ENCODE assay signal across 8 cellular contexts in the genomic region with DNA sequence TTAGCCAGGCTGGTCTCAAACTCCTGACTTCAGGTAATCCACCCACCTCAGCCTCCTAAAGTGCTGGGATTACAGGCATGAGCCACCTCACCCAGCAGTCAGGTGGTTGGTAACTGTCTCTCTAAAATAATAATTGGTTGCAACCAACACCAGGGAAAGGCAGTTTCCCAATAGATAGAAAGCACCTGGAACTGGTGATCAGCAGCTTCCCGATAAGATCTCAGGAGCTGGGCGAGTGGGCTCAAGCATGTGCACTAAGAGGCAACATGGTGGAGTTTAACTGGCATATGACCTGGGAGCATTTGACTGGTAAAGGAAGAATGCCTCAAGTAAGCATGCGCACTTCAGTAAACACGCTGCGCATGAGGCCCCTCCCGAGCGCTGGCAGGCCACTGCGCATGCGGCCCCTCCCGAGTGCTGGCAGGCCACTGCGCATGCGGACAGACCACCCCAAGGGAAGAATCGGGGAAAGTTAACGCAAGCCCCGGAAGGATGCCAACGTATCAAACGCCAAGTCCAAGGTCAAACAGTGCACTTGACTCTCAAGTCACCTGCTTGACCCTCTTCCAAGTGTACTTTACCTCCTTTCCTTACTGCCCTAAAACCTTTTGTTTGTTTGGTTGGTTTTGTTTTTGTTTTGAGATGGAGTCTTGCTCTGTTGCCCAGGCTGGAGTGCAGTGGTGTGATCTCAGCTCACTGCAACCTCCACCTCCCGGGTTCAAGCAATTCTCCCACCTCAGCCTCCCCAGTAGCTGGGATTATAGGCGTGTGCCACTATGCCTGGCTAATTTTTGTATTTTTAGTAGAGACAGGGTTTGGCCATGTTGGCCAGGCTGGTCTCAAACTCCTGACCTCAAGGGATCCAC. TPM values are rescaled to one million over a fixed set of nuclear protein-coding genes. Genes with fewer than 3 reads are reported as not detected.
DNase-seq lines count a peak whose midpoint lies in the region; ATAC-seq and TF ChIP-seq lines count a peak whose summit lies in the region.
"Not testable (repeated sequence)": the region's sequence is repeated elsewhere in the genome, so short reads cannot be mapped to it uniquely, and the experiment has no call there.

No MANE protein-coding gene starts in this region.

- not testable (repeated sequence) for H3K4me1 ChIP-seq in adrenal gland (replicated peaks in 1 of 2); lung (ENCODE audit: control insufficient read depth in 2 of 2, insufficient read depth in 2 of 2, low read length in 2 of 2)

- not testable (repeated sequence) for H3K9me3 Mint-ChIP-seq in stimulated activated naive CD8-positive, alpha-beta T cell treated with anti-CD3 and anti-CD28 coated beads, Interleukin-15, amount 100 ng/mL, for 72 hours

- H3K4me3 ChIP-seq in adrenal gland (peak overlapping the region in 1 of 4 donors; percentile 29), fibroblast of mammary gland (ENCODE audit: control insufficient read depth, low read depth, low read length) (peak overlapping the region; percentile 32)
- not testable (repeated sequence) for H3K4me3 ChIP-seq in lung

- 21 to 56% (median 42%) methylated on average over 18 to 19 of the region's 19 CpGs for WGBS in adrenal gland, 4 donors
- 39 to 55% methylated on average over 19 of the region's 19 CpGs for WGBS in lung, 2 donors

- H3K4me1 Mint-ChIP-seq in stimulated activated naive CD8-positive, alpha-beta T cell treated with anti-CD3 and anti-CD28 coated beads, Interleukin-15, amount 100 ng/mL, for 72 hours: not testable (repeated sequence)

- H3K27ac ChIP-seq in adrenal gland; lung (ENCODE audit: low read depth in 1 of 2, low read length in 1 of 2): not testable (repeated sequence)

- not testable (repeated sequence) for H3K9me3 ChIP-seq in adrenal gland (replicated peaks in 1 of 3); lung (ENCODE audit: control insufficient read depth in 2 of 2, insufficient read depth in 1 of 2, low read length in 1 of 2)

- DNase-seq in DMS153 treated with DMSO at 0.1 percent for 48 hours (lab: John Stamatoyannopoulos, UW; ENCODE audit: unreplicated experiment): peak; percentile 7
- DNase-seq in NCI-H2029 (lab: John Stamatoyannopoulos, UW): peak; percentile 31
- DNase-seq in activated CD4-positive, alpha-beta T cell treated with anti-CD3 and anti-CD28 coated beads, Interleukin-2, amount 50 U/mL, for 48 hours: peak; percentile 42 to 55
- peak; percentile 71 to 88 (median 78) for DNase-seq in adrenal gland
- DNase-seq in fibroblast of mammary gland (ENCODE audit: low read depth): peak; percentile 78
- peak; percentile 78 for DNase-seq in lung (ENCODE audit: low spot score)
- peak; percentile 28 for DNase-seq in smooth muscle cell of the brain vasculature (ENCODE audit: low read depth, low spot score)
- DNase-seq in stimulated activated naive CD8-positive, alpha-beta T cell treated with anti-CD3 and anti-CD28 coated beads, Interleukin-15, amount 100 ng/mL, for 72 hours: peak; percentile 61 to 83

- intact Hi-C loops in adrenal gland (cut with DNase I): loop anchor here in 1 of 2 donors (10.0 kb wide), 1 partner anchor 55 kb away; no protein-coding TSS in a partner anchor

- H3K27ac Mint-ChIP-seq in stimulated activated naive CD8-positive, alpha-beta T cell treated with anti-CD3 and anti-CD28 coated beads, Interleukin-15, amount 100 ng/mL, for 72 hours: peak overlapping the region in 1 of 2 donors; percentile 36

- TF ChIP-seq CTCF in adrenal gland (IDR thresholded peaks at IDR 0.05); fibroblast of mammary gland (conservative IDR thresholded peaks at IDR 0.05; ENCODE audit: control insufficient read depth, insufficient read depth, low read depth, low read length); lung (IDR thresholded peaks at IDR 0.05; ENCODE audit: control extremely low read depth, extremely low read depth): not testable (repeated sequence)

- peak overlapping the region; percentile 41 to 44 for H3K4me3 Mint-ChIP-seq in stimulated activated naive CD8-positive, alpha-beta T cell treated with anti-CD3 and anti-CD28 coated beads, Interleukin-15, amount 100 ng/mL, for 72 hours

- H3K27me3 Mint-ChIP-seq in stimulated activated naive CD8-positive, alpha-beta T cell treated with anti-CD3 and anti-CD28 coated beads, Interleukin-15, amount 100 ng/mL, for 72 hours: not testable (repeated sequence)

- H3K36me3 ChIP-seq in adrenal gland (replicated peaks in 1 of 2); lung (ENCODE audit: control insufficient read depth in 2 of 2, insufficient read depth in 2 of 2, low read length in 2 of 2): not testable (repeated sequence)

- ATAC-seq in lung (ENCODE audit: insufficient read depth, low FRiP score): peak; percentile 75
- peak; percentile 87 for ATAC-seq in stimulated activated naive CD8-positive, alpha-beta T cell treated with anti-CD3 and anti-CD28 coated beads, Interleukin-15, amount 100 ng/mL, for 72 hours

- TF ChIP-seq POLR2A in adrenal gland (IDR thresholded peaks at IDR 0.05): not testable (repeated sequence)

- not testable (repeated sequence) for H3K27me3 ChIP-seq in adrenal gland; lung (ENCODE audit: control insufficient read depth, insufficient read depth)

RNA-seq across cellular contexts. Expression of a gene that starts 34.2 kb away (rescaled TPM):
- total RNA-seq in adrenal gland: 1 to 10 TPM in 3 of 8 donors, under 1 TPM in 5; 0.32 to 4.8 (median 0.71) TPM
- polyA plus RNA-seq in adrenal gland: under 1 TPM; 0.05 to 0.67 (median 0.64) TPM
- under 1 TPM; 0.17 to 0.37 TPM for total RNA-seq in lung
- under 1 TPM; 0.24 to 0.69 TPM for polyA plus RNA-seq in lung

Comparison
In these comparisons a context has a peak if more than half of its experiments do, and no peak if none do; other contexts are left out.
1. DNase-seq: peak in every context shown above with its lines; median percentile 78 in adrenal gland; 78 in fibroblast of mammary gland; 78 in lung; 72 in stimulated activated naive CD8-positive, alpha-beta T cell treated with anti-CD3 and anti-CD28 coated beads, Interleukin-15, amount 100 ng/mL, for 72 hours; 48 in activated CD4-positive, alpha-beta T cell treated with anti-CD3 and anti-CD28 coated beads, Interleukin-2, amount 50 U/mL, for 48 hours; 31 in NCI-H2029; 28 in smooth muscle cell of the brain vasculature; 7 in DMS153 treated with DMSO at 0.1 percent for 48 hours.